ENCODE assay signal across 24 cellular contexts in genomic region chr4:137651128-137651527, GRCh38.
A peak's percentile ranks its signal among the peaks of the same experiment; 100 is the strongest.
DNase-seq lines count a peak whose midpoint lies in the region; ATAC-seq and TF ChIP-seq lines count a peak whose summit lies in the region.
"Had no signal": no experiment of that assay in that cellular context is flagged by ENCODE, and none has a peak within 500 bp of the region (broad histone marks: within the 10 kb centered on the region; RNA-seq: fewer than 3 reads in every experiment).

No MANE protein-coding gene starts in this region.

- no peak overlapping the region for H3K9ac ChIP-seq in mesendoderm (ENCODE audit: low read length)

- no peak overlapping the region for H2AK5ac ChIP-seq in mesendoderm (ENCODE audit: low read length)

- H2BK15ac ChIP-seq in mesendoderm (replicated peaks; ENCODE audit: low read depth), result no peak overlapping the region

- no peak overlapping the region for H3K56ac ChIP-seq in mesendoderm (ENCODE audit: low read length)

- no peak overlapping the region for H4K8ac ChIP-seq in mesendoderm (ENCODE audit: low read depth, low read length)

- no peak for ATAC-seq in HG03045 (IDR thresholded peaks at IDR 0.05; ENCODE audit: unreplicated experiment)
- ATAC-seq: activated CD8-positive, alpha-beta memory T cell treated with anti-CD3 and anti-CD28 coated beads, Interleukin-2, amount 10 ng/mL, durations not matched to agents 7 days and 5 days; CD8-positive, alpha-beta T cell; left lobe of liver; stimulated activated effector memory CD8-positive, alpha-beta T cell treated with anti-CD3 and anti-CD28 coated beads, Interleukin-12 subunit alpha, Interleukin-12 subunit beta, amount 100 ng/mL, for 72 hours had no signal

- no peaks in the 10 kb centered on the region for H3K27me3 ChIP-seq in mesendoderm (ENCODE audit: insufficient read depth, low read length, poor library complexity)
- H3K27me3 ChIP-seq: adrenal gland, neutrophil had no signal

- no peaks in the 10 kb centered on the region for H3K4me1 ChIP-seq in mesendoderm (ENCODE audit: control insufficient read depth, low read depth, low read length)
- H3K4me1 ChIP-seq: adrenal gland had no signal

- in situ Hi-C loops in astrocyte of the cerebellum (cut with HindIII; ENCODE audit: low sequenced_read_pairs), result no loop called here

- no peak overlapping the region for H3K4me2 ChIP-seq in mesendoderm (ENCODE audit: low read length)

- H2BK120ac ChIP-seq in mesendoderm (ENCODE audit: low read depth, low read length), result no peak overlapping the region

- H3K79me2 ChIP-seq in mesendoderm (ENCODE audit: control insufficient read depth, insufficient read depth, low read length), result no peaks in the 10 kb centered on the region

- no peaks in the 10 kb centered on the region for H3K36me3 ChIP-seq in mesendoderm (ENCODE audit: control insufficient read depth, insufficient read depth, low read length)
- H3K36me3 ChIP-seq: adrenal gland, neutrophil, thoracic aorta had no signal

- DNase-seq in AG10803 (ENCODE audit: low read depth), result peak; percentile 62
- peak; percentile 76 for DNase-seq in M059J (ENCODE audit: low read depth)
- DNase-seq in astrocyte of the cerebellum (ENCODE audit: low read depth), result peak; percentile 37
- peak; percentile 78 for DNase-seq in iris pigment epithelial cell (ENCODE audit: low read depth)
- no peak for DNase-seq in DMS114 treated with DMSO at 0.1 percent for 48 hours (lab: John Stamatoyannopoulos, UW; ENCODE audit: unreplicated experiment)
- DNase-seq in 8988T, result no peak
- DNase-seq in mesendoderm, result no peak
- DNase-seq: activated CD4-positive, alpha-beta T cell treated with anti-CD3 and anti-CD28 coated beads for 4 hours; activated CD8-positive, alpha-beta memory T cell treated with anti-CD3 and anti-CD28 coated beads, Interleukin-2, amount 10 ng/mL, durations not matched to agents 7 days and 5 days; activated effector memory CD4-positive, alpha-beta T cell treated with Interleukin-2 at 50 U/mL for 16 hours; adrenal gland; CD8-positive, alpha-beta T cell; DND-41; foreskin melanocyte; H9; NCI-H1436; NCI-H2171 treated with DMSO at 0.1 percent for 48 hours; retina; stimulated activated CD4-positive, alpha-beta T cell treated with anti-CD3 and anti-CD28 coated beads, Interleukin-12 subunit alpha, Interleukin-12 subunit beta, amount 100 ng/mL, for 4 hours had no signal

- no peak overlapping the region for H2BK5ac ChIP-seq in mesendoderm (ENCODE audit: low read length)

- no peak overlapping the region for H3K18ac ChIP-seq in mesendoderm (ENCODE audit: low read length)

- H3K23ac ChIP-seq in mesendoderm (ENCODE audit: low read length), result no peak overlapping the region

- no peak overlapping the region for H3K4me3 ChIP-seq in AG10803 (ENCODE audit: low read length)
- no peak overlapping the region for H3K4me3 ChIP-seq in astrocyte of the cerebellum (ENCODE audit: low read depth, low read length)
- no peak overlapping the region for H3K4me3 ChIP-seq in mesendoderm (ENCODE audit: low read length)
- H3K4me3 ChIP-seq: adrenal gland, thoracic aorta had no signal

- no peak for TF ChIP-seq CTCF in AG10803 (conservative IDR thresholded peaks at IDR 0.05; ENCODE audit: low read length)
- no peak for TF ChIP-seq CTCF in astrocyte of the cerebellum (IDR thresholded peaks at IDR 0.05; ENCODE audit: low read depth, low read length, missing control alignments)

- H3K79me1 ChIP-seq in mesendoderm (ENCODE audit: low read length), result no peaks in the 10 kb centered on the region

- H3K4ac ChIP-seq in mesendoderm (ENCODE audit: low read depth, low read length), result no peak overlapping the region

- no CpG with 5 or more reads among the region's 3 CpGs for whole genome bisulfite sequencing in mesendoderm (ENCODE audit: extremely low coverage, insufficient coverage, low lambda C conversion rate)

- H3K27ac ChIP-seq in mesendoderm (ENCODE audit: low read depth, low read length), result no peak overlapping the region
- H3K27ac ChIP-seq: adrenal gland, neutrophil, thoracic aorta had no signal

- H4K5ac ChIP-seq in mesendoderm (ENCODE audit: low read length), result no peak overlapping the region

Comparison
In these comparisons a context has a peak if more than half of its experiments do, and no peak if none do; other contexts are left out.
1. DNase-seq: peak in AG10803 (single experiment), M059J (single experiment), astrocyte of the cerebellum (single experiment) and iris pigment epithelial cell (single experiment); none in DMS114 treated with DMSO at 0.1 percent for 48 hours (single experiment), 8988T (single experiment) and mesendoderm (single experiment).